ENCODE assay signal across 1 cellular context in genomic region chr17:27353469-27354050, GRCh38.
TF ChIP-seq lines count a peak whose summit lies in the region.

No MANE protein-coding gene starts in this region.

TF ChIP-seq in K562, 482 proteins besides CTCF, POLR2A, EP300 and RAD21 (continued from another document and continues in another):
- peak; percentile 75 for TF ChIP-seq CREB1 (IDR thresholded peaks at IDR 0.05)
- peak; percentile 3; the same call in 1 of the 2 replicates for TF ChIP-seq CREB1 (CRISPR knock-in tag; IDR thresholded peaks at IDR 0.05)
- no peak; the same call in 1 of the 2 replicates for TF ChIP-seq TRIM28 (IDR thresholded peaks at IDR 0.05)
- TF ChIP-seq TAF9B (IDR thresholded peaks at IDR 0.05; ENCODE audit: partially characterized antibody) = peak; percentile 92
- no peak for TF ChIP-seq ZNF398 (CRISPR knock-in tag; IDR thresholded peaks at IDR 0.05)
- TF ChIP-seq XRCC5 (IDR thresholded peaks at IDR 0.05; ENCODE audit: low read depth, low read length) = no peak
- TF ChIP-seq HNRNPH1 (optimal IDR thresholded peaks at IDR 0.05; ENCODE audit: low read depth, low read length) = no peak
- no peak for TF ChIP-seq SNRNP70 (optimal IDR thresholded peaks at IDR 0.05; ENCODE audit: low read depth, low read length)
- peak; percentile 86 for TF ChIP-seq ZNF592 (IDR thresholded peaks at IDR 0.05)
- TF ChIP-seq MEF2A (IDR thresholded peaks at IDR 0.05; ENCODE audit: control insufficient read depth, low read depth, low read length) = 0 out of 2 replicates have a peak, but pooled peaks have one; percentile 14
- TF ChIP-seq SAFB2 (IDR thresholded peaks at IDR 0.05; ENCODE audit: borderline replicate concordance, low read depth, low read length, severe bottlenecking) = no peak
- peak; percentile 73; the same call in 1 of the 2 replicates for TF ChIP-seq KLF6 (CRISPR knock-in tag; IDR thresholded peaks at IDR 0.05; ENCODE audit: borderline replicate concordance)
- TF ChIP-seq FOXA3 (CRISPR knock-in tag; conservative IDR thresholded peaks at IDR 0.05 in 1 of 2, IDR thresholded peaks at IDR 0.05 in 1 of 2) = no peak
- no peak for TF ChIP-seq RFX7 (CRISPR knock-in tag; IDR thresholded peaks at IDR 0.05)
- peak; percentile 94 for TF ChIP-seq EP400 (IDR thresholded peaks at IDR 0.05)
- TF ChIP-seq SNAPC5 (CRISPR knock-in tag; IDR thresholded peaks at IDR 0.05) = no peak
- peak; percentile 90 for TF ChIP-seq POLR2B (IDR thresholded peaks at IDR 0.05; ENCODE audit: low read depth, partially characterized antibody)
- TF ChIP-seq RBM34 (IDR thresholded peaks at IDR 0.05; ENCODE audit: borderline replicate concordance, insufficient read depth, low read length) = no peak
- no peak; the same call in 1 of the 2 replicates for TF ChIP-seq DMBX1 (CRISPR knock-in tag; IDR thresholded peaks at IDR 0.05; ENCODE audit: borderline replicate concordance)
- TF ChIP-seq DLX4 (CRISPR knock-in tag; IDR thresholded peaks at IDR 0.05) = no peak
- TF ChIP-seq MYC (IDR thresholded peaks at IDR 0.05; ENCODE audit: low read depth, low read length) = peak; percentile 92
- peak; percentile 68 for TF ChIP-seq MYC (CRISPR knock-in tag; IDR thresholded peaks at IDR 0.05; ENCODE audit: borderline replicate concordance, low read depth)
- peak in 1 of 2 experiments; percentile 79; a peak in 1 of 4 replicates for TF ChIP-seq NONO (IDR thresholded peaks at IDR 0.05; ENCODE audit: low read depth in 2 of 2, low read length in 1 of 2)
- TF ChIP-seq E2F5 (CRISPR knock-in tag; IDR thresholded peaks at IDR 0.05) = no peak
- no peak for TF ChIP-seq KLF13 (tag; IDR thresholded peaks at IDR 0.05; ENCODE audit: borderline replicate concordance, low read depth)
- TF ChIP-seq ZNF316 (IDR thresholded peaks at IDR 0.05) = peak; percentile 81
- TF ChIP-seq HBP1 (CRISPR knock-in tag; IDR thresholded peaks at IDR 0.05) = peak; percentile 59; the same call in 1 of the 2 replicates
- TF ChIP-seq TEAD2 (tag; IDR thresholded peaks at IDR 0.05) = no peak
- TF ChIP-seq AFF4 (CRISPR knock-in tag; IDR thresholded peaks at IDR 0.05) = 0 out of 2 replicates have a peak, but pooled peaks have one; percentile 57
- TF ChIP-seq ZNF444 (CRISPR knock-in tag; IDR thresholded peaks at IDR 0.05) = no peak
- TF ChIP-seq TAF1 (IDR thresholded peaks at IDR 0.05; ENCODE audit: control insufficient read depth, extremely low read depth, insufficient read depth, low read length, severe bottlenecking) = peak; percentile 83
- TF ChIP-seq PTBP1 (IDR thresholded peaks at IDR 0.05; ENCODE audit: low read depth, low read length) = no peak
- no peak for TF ChIP-seq MTF1 (CRISPR knock-in tag; IDR thresholded peaks at IDR 0.05; ENCODE audit: borderline replicate concordance)
- no peak for TF ChIP-seq MTA1 (IDR thresholded peaks at IDR 0.05; ENCODE audit: borderline replicate concordance)
- TF ChIP-seq ZNF384 (IDR thresholded peaks at IDR 0.05; ENCODE audit: low read depth, low read length) = 0 out of 2 replicates have a peak, but pooled peaks have one; percentile 32
- no peak for TF ChIP-seq ZNF586 (CRISPR knock-in tag; conservative IDR thresholded peaks at IDR 0.05)
- no peak for TF ChIP-seq ESRRB (CRISPR knock-in tag; IDR thresholded peaks at IDR 0.05; ENCODE audit: borderline replicate concordance)
- TF ChIP-seq ZNF232 (CRISPR knock-in tag; IDR thresholded peaks at IDR 0.05) = no peak
- no peak for TF ChIP-seq MXD1 (CRISPR knock-in tag; IDR thresholded peaks at IDR 0.05; ENCODE audit: borderline replicate concordance, poor library complexity, severe bottlenecking)
- no peak for TF ChIP-seq DDX20 (tag; IDR thresholded peaks at IDR 0.05; ENCODE audit: low read depth)
- no peak for TF ChIP-seq CBFA2T2 (conservative IDR thresholded peaks at IDR 0.05)
- TF ChIP-seq ZNF124 (CRISPR knock-in tag; IDR thresholded peaks at IDR 0.05) = no peak
- TF ChIP-seq MBD2 (IDR thresholded peaks at IDR 0.05; ENCODE audit: borderline replicate concordance, low read depth) = peak; percentile 69; the same call in 1 of the 2 replicates
- TF ChIP-seq HNRNPUL1 (IDR thresholded peaks at IDR 0.05; ENCODE audit: low read length) = no peak
- peak; percentile 16; the same call in 1 of the 2 replicates for TF ChIP-seq ZNF583 (CRISPR knock-in tag; IDR thresholded peaks at IDR 0.05)
- TF ChIP-seq USF2 (CRISPR knock-in tag; IDR thresholded peaks at IDR 0.05) = no peak
- peak; percentile 87 for TF ChIP-seq POLR2AphosphoS5 (IDR thresholded peaks at IDR 0.05; ENCODE audit: control insufficient read depth, insufficient read depth, low read depth, low read length)
